Comparison of ENCODE assay signal across 17 cellular contexts in genomic region chr4:69823048-69823447, GRCh38. TPM values are rescaled to one million over a fixed set of nuclear protein-coding genes. Genes with fewer than 3 reads are reported as not detected.
A peak's percentile ranks its signal among the peaks of the same experiment; 100 is the strongest.
DNase-seq lines count a peak whose midpoint lies in the region; ATAC-seq and TF ChIP-seq lines count a peak whose summit lies in the region.
"Had no signal": no experiment of that assay in that cellular context is flagged by ENCODE, and none has a peak within 500 bp of the region (broad histone marks: within the 10 kb centered on the region; RNA-seq: fewer than 3 reads in every experiment).

No MANE protein-coding gene starts in this region.

- POLR2A ChIA-PET in CD8-positive, alpha-beta T cell (lab: Charles Lee), result no interaction called here

- peaks cover 9% of the 10 kb centered on the region for H3K4me1 Mint-ChIP-seq in CD8-positive, alpha-beta T cell (ENCODE audit: low read depth)

- TF ChIP-seq EP300 in stomach (IDR thresholded peaks at IDR 0.05), result no peak

- H3K4me3 ChIP-seq in body of pancreas, result no peak overlapping the region
- no peak overlapping the region for H3K4me3 ChIP-seq in stomach
- H3K4me3 ChIP-seq in CD8-positive, alpha-beta T cell (ENCODE audit: low read depth, low read length), result no peak overlapping the region
- H3K4me3 ChIP-seq: prostate gland, smooth muscle cell had no signal

- ATAC-seq in HG02885 (IDR thresholded peaks at IDR 0.05; ENCODE audit: poor library complexity, unreplicated experiment), result peak; percentile 21
- peak; percentile 27 for ATAC-seq in body of pancreas
- ATAC-seq in GM21360 (IDR thresholded peaks at IDR 0.05; ENCODE audit: unreplicated experiment), result no peak
- ATAC-seq in CD8-positive, alpha-beta T cell, result no peak
- no peak for ATAC-seq in HG02623 (IDR thresholded peaks at IDR 0.05; ENCODE audit: unreplicated experiment)

- no peak for TF ChIP-seq CTCF in body of pancreas (IDR thresholded peaks at IDR 0.05)
- no peak for TF ChIP-seq CTCF in stomach (IDR thresholded peaks at IDR 0.05)
- TF ChIP-seq CTCF in CD8-positive, alpha-beta T cell (IDR thresholded peaks at IDR 0.05), result no peak

- H3K27ac ChIP-seq in body of pancreas (peak overlapping the region in 3 of 4 donors; percentile 43 to 48 (median 44)), stomach (peak overlapping the region in 4 of 5 donors; percentile 31 to 66 (median 46))
- H3K27ac ChIP-seq in CD8-positive, alpha-beta T cell (ENCODE audit: low read depth, low read length), result no peak overlapping the region
- H3K27ac ChIP-seq: prostate gland had no signal

- DNase-seq in NCI-H510A treated with DMSO at 0.1 percent for 48 hours (lab: John Stamatoyannopoulos, UW) (peak; percentile 39), NCI-H510A (lab: John Stamatoyannopoulos, UW) (no peak), body of pancreas (no peak), stomach (no peak)
- DNase-seq in CD8-positive, alpha-beta T cell, result no peak
- DNase-seq: activated effector memory CD4-positive, alpha-beta T cell treated with anti-CD3 and anti-CD28 coated beads, Interleukin-2, amount 50 U/mL, for 16 hours; GOT3; NCI-H1092 had no signal

- CTCF ChIA-PET in CD8-positive, alpha-beta T cell (lab: Charles Lee), result interaction anchor here (0.6 to 3.6 kb wide), 25 partner anchors 14 to 138 kb away, joined by 3 to 39 read pairs (median 5); partner anchors contain the start of gene SULT1B1

- H3K4me3 Mint-ChIP-seq in CD8-positive, alpha-beta T cell, result no peak overlapping the region
- H3K4me3 Mint-ChIP-seq: natural killer cell treated with Interleukin-12 subunit alpha and Interleukin-12 subunit beta and Interleukin-15 and Interleukin-18, amount 100 ng/mL, for 72 hours had no signal

- no peak for TF ChIP-seq POLR2A in body of pancreas (IDR thresholded peaks at IDR 0.05)
- no peak for TF ChIP-seq POLR2A in stomach (IDR thresholded peaks at IDR 0.05)

- no peaks in the 10 kb centered on the region for H3K9me3 Mint-ChIP-seq in CD8-positive, alpha-beta T cell
- H3K9me3 Mint-ChIP-seq: natural killer cell treated with Interleukin-12 subunit alpha and Interleukin-12 subunit beta and Interleukin-15 and Interleukin-18, amount 100 ng/mL, for 72 hours had no signal

- H3K9me3 ChIP-seq in body of pancreas (no peaks in the 10 kb centered on the region), stomach (no peaks in the 10 kb centered on the region)
- no peaks in the 10 kb centered on the region for H3K9me3 ChIP-seq in CD8-positive, alpha-beta T cell (ENCODE audit: low read length)
- H3K9me3 ChIP-seq: prostate gland had no signal

- H3K36me3 ChIP-seq in body of pancreas (replicated peaks in 1 of 2; ENCODE audit: insufficient read depth in 1 of 2, low read depth in 2 of 2), result no peaks in the 10 kb centered on the region
- no peaks in the 10 kb centered on the region for H3K36me3 ChIP-seq in stomach
- H3K36me3 ChIP-seq in CD8-positive, alpha-beta T cell (ENCODE audit: insufficient read depth, low read length), result no peaks in the 10 kb centered on the region
- H3K36me3 ChIP-seq: prostate gland had no signal

- intact Hi-C loops in body of pancreas (cut with DNase I) (no loop called here), stomach (cut with DNase I; ENCODE audit: low total_unique reads) (no loop called here)
- intact Hi-C loops in CD8-positive, alpha-beta T cell (cut with DNase I, micrococcal nuclease), result loop anchor here (1.0 to 5.0 kb wide), 5 partner anchors 58 to 684 kb away; partner anchors contain the start of gene SULT1B1 (in 1 of the 2)

- WGBS in body of pancreas, 2 donors, result 41 to 61% methylated on average over 4 of the region's 4 CpGs
- WGBS in stomach, 5 donors, result 37 to 49% (median 42%) methylated on average over 4 of the region's 4 CpGs

- H3K4me1 ChIP-seq in body of pancreas, result peaks cover 12% of the 10 kb centered on the region
- peaks cover 6 to 15% (median 9%) of the 10 kb centered on the region in 4 donors for H3K4me1 ChIP-seq in stomach
- H3K4me1 ChIP-seq in CD8-positive, alpha-beta T cell (ENCODE audit: insufficient read depth, low read length), result peaks cover 7% of the 10 kb centered on the region

- no peaks in the 10 kb centered on the region for H3K36me3 Mint-ChIP-seq in CD8-positive, alpha-beta T cell
- H3K36me3 Mint-ChIP-seq: natural killer cell treated with Interleukin-12 subunit alpha and Interleukin-12 subunit beta and Interleukin-15 and Interleukin-18, amount 100 ng/mL, for 72 hours had no signal

- H3K27me3 ChIP-seq in body of pancreas, result no peaks in the 10 kb centered on the region
- H3K27me3 ChIP-seq in stomach, result no peaks in the 10 kb centered on the region
- no peaks in the 10 kb centered on the region for H3K27me3 ChIP-seq in CD8-positive, alpha-beta T cell (ENCODE audit: insufficient read depth, low read length)

- H3K27ac Mint-ChIP-seq in CD8-positive, alpha-beta T cell, result no peak overlapping the region

- H3K27me3 Mint-ChIP-seq in CD8-positive, alpha-beta T cell (ENCODE audit: low read depth), result no peaks in the 10 kb centered on the region
- H3K27me3 Mint-ChIP-seq: natural killer cell treated with Interleukin-12 subunit alpha and Interleukin-12 subunit beta and Interleukin-15 and Interleukin-18, amount 100 ng/mL, for 72 hours had no signal

RNA-seq across cellular contexts. Expression of gene SULT1E1, which starts 36.9 kb away (rescaled TPM):
- 1 to 10 TPM in 1 of 2 donors, not detected in 1; 1.3 TPM for total RNA-seq in body of pancreas
- total RNA-seq in stomach, result 10 to 100 TPM in 1 of 5 donors, 1 to 10 TPM in 1, under 1 TPM in 1, not detected in 2; 0.87 to 52.1 (median 3.5) TPM
- 1 to 10 TPM in 1 of 3 donors, under 1 TPM in 2; 0.62 to 3.2 (median 0.68) TPM for polyA plus RNA-seq in stomach
- not detected for total RNA-seq in CD8-positive, alpha-beta T cell
- total RNA-seq: A172; epithelial cell of proximal tubule; natural killer cell treated with Interleukin-12 subunit alpha and Interleukin-12 subunit beta and Interleukin-15 and Interleukin-18, amount 100 ng/mL, for 72 hours; smooth muscle cell had no signal
- polyA plus RNA-seq: BJ, smooth muscle cell had no signal

Comparison
In these comparisons a context has a peak if more than half of its experiments do, and no peak if none do; other contexts are left out.
1. ATAC-seq: peak in HG02885 (single experiment) and body of pancreas (single experiment); none in GM21360 (single experiment), CD8-positive, alpha-beta T cell (single experiment) and HG02623 (single experiment).
2. intact Hi-C loops: an anchor here in CD8-positive, alpha-beta T cell (1.0 to 5.0 kb wide); none called in body of pancreas and stomach.